8 cellular contexts compared by ENCODE assay signal in genomic region chrX:102345916-102346315, GRCh38.
DNase-seq lines count a peak whose midpoint lies in the region; ATAC-seq and TF ChIP-seq lines count a peak whose summit lies in the region.

No MANE protein-coding gene starts in this region.

- H3K27ac ChIP-seq in CD8-positive, alpha-beta memory T cell (ENCODE audit: low read depth, low read length) = no peak overlapping the region

- no peak overlapping the region for H3K4me3 ChIP-seq in CD8-positive, alpha-beta memory T cell (ENCODE audit: low read length)

- no peaks in the 10 kb centered on the region for H3K9me3 ChIP-seq in CD8-positive, alpha-beta memory T cell (ENCODE audit: low read length)

- no peak overlapping the region for H3K4me3 Mint-ChIP-seq in CD8-positive, alpha-beta memory T cell
- H3K4me3 Mint-ChIP-seq in activated CD8-positive, alpha-beta memory T cell treated with anti-CD3 and anti-CD28 coated beads, Interleukin-2, amount 10 ng/mL, durations not matched to agents 7 days and 5 days = no peak overlapping the region
- no peak overlapping the region for H3K4me3 Mint-ChIP-seq in osteocyte (ENCODE audit: unreplicated experiment)

- H3K36me3 Mint-ChIP-seq in CD8-positive, alpha-beta memory T cell = no peaks in the 10 kb centered on the region
- H3K36me3 Mint-ChIP-seq in activated CD8-positive, alpha-beta memory T cell treated with anti-CD3 and anti-CD28 coated beads, Interleukin-2, amount 10 ng/mL, durations not matched to agents 7 days and 5 days = no peaks in the 10 kb centered on the region
- no peaks in the 10 kb centered on the region for H3K36me3 Mint-ChIP-seq in osteocyte (ENCODE audit: unreplicated experiment)

- H3K9me3 Mint-ChIP-seq in CD8-positive, alpha-beta memory T cell = no peaks in the 10 kb centered on the region
- H3K9me3 Mint-ChIP-seq in activated CD8-positive, alpha-beta memory T cell treated with anti-CD3 and anti-CD28 coated beads, Interleukin-2, amount 10 ng/mL, durations not matched to agents 7 days and 5 days (ENCODE audit: low read depth) = no peaks in the 10 kb centered on the region
- H3K9me3 Mint-ChIP-seq in osteocyte (ENCODE audit: unreplicated experiment) = peaks cover 5% of the 10 kb centered on the region

- H3K4me1 Mint-ChIP-seq in CD8-positive, alpha-beta memory T cell = no peaks in the 10 kb centered on the region
- no peaks in the 10 kb centered on the region for H3K4me1 Mint-ChIP-seq in activated CD8-positive, alpha-beta memory T cell treated with anti-CD3 and anti-CD28 coated beads, Interleukin-2, amount 10 ng/mL, durations not matched to agents 7 days and 5 days
- H3K4me1 Mint-ChIP-seq in osteocyte (ENCODE audit: unreplicated experiment) = no peaks in the 10 kb centered on the region

- DNase-seq in CD8-positive, alpha-beta memory T cell = peak; percentile 27 to 68 (median 47)
- DNase-seq in HPDE6-E6E7 (ENCODE audit: extremely low spot score) = peak; percentile 10
- DNase-seq in activated CD8-positive, alpha-beta memory T cell treated with anti-CD3 and anti-CD28 coated beads, Interleukin-2, amount 10 ng/mL, durations not matched to agents 7 days and 5 days = peak; percentile 58
- peak; percentile 44 for DNase-seq in fibroblast of peridontal ligament (ENCODE audit: extremely low read depth)
- peak; percentile 85 for DNase-seq in osteocyte (ENCODE audit: extremely low spot score, unreplicated experiment)
- DNase-seq in ureter (ENCODE audit: low spot score) = peak; percentile 55
- no peak for DNase-seq in SIG-M5 (lab: John Stamatoyannopoulos, UW)

- CTCF ChIA-PET in CD8-positive, alpha-beta memory T cell (lab: Charles Lee) = no interaction called here
- CTCF ChIA-PET in activated CD8-positive, alpha-beta memory T cell treated with anti-CD3 and anti-CD28 coated beads, Interleukin-2, amount 10 ng/mL, durations not matched to agents 7 days and 5 days (lab: Charles Lee) = no interaction called here

- no peaks in the 10 kb centered on the region for H3K36me3 ChIP-seq in CD8-positive, alpha-beta memory T cell (ENCODE audit: insufficient read depth, low read length)

- H3K27ac Mint-ChIP-seq in CD8-positive, alpha-beta memory T cell = no peak overlapping the region
- no peak overlapping the region for H3K27ac Mint-ChIP-seq in activated CD8-positive, alpha-beta memory T cell treated with anti-CD3 and anti-CD28 coated beads, Interleukin-2, amount 10 ng/mL, durations not matched to agents 7 days and 5 days
- no peak overlapping the region for H3K27ac Mint-ChIP-seq in osteocyte (ENCODE audit: unreplicated experiment)

- POLR2A ChIA-PET in CD8-positive, alpha-beta memory T cell (lab: Charles Lee) = no interaction called here

- H3K27me3 ChIP-seq in CD8-positive, alpha-beta memory T cell (ENCODE audit: insufficient read depth, low read length, poor library complexity, severe bottlenecking) = no peaks in the 10 kb centered on the region

- no peaks in the 10 kb centered on the region for H3K4me1 ChIP-seq in CD8-positive, alpha-beta memory T cell (ENCODE audit: insufficient read depth, low read length)

- H3K27me3 Mint-ChIP-seq in CD8-positive, alpha-beta memory T cell = peaks cover 4 to 5% of the 10 kb centered on the region in 2 donors
- peaks cover 3% of the 10 kb centered on the region for H3K27me3 Mint-ChIP-seq in activated CD8-positive, alpha-beta memory T cell treated with anti-CD3 and anti-CD28 coated beads, Interleukin-2, amount 10 ng/mL, durations not matched to agents 7 days and 5 days
- no peaks in the 10 kb centered on the region for H3K27me3 Mint-ChIP-seq in osteocyte (ENCODE audit: unreplicated experiment)

- peak; percentile 36 for ATAC-seq in activated CD8-positive, alpha-beta memory T cell treated with anti-CD3 and anti-CD28 coated beads, Interleukin-2, amount 10 ng/mL, durations not matched to agents 7 days and 5 days
- ATAC-seq in HG02678 (IDR thresholded peaks at IDR 0.05; ENCODE audit: unreplicated experiment) = no peak

- peak; percentile 79 for TF ChIP-seq CTCF in osteocyte (IDR thresholded peaks at IDR 0.05)
